In the genomic region with DNA sequence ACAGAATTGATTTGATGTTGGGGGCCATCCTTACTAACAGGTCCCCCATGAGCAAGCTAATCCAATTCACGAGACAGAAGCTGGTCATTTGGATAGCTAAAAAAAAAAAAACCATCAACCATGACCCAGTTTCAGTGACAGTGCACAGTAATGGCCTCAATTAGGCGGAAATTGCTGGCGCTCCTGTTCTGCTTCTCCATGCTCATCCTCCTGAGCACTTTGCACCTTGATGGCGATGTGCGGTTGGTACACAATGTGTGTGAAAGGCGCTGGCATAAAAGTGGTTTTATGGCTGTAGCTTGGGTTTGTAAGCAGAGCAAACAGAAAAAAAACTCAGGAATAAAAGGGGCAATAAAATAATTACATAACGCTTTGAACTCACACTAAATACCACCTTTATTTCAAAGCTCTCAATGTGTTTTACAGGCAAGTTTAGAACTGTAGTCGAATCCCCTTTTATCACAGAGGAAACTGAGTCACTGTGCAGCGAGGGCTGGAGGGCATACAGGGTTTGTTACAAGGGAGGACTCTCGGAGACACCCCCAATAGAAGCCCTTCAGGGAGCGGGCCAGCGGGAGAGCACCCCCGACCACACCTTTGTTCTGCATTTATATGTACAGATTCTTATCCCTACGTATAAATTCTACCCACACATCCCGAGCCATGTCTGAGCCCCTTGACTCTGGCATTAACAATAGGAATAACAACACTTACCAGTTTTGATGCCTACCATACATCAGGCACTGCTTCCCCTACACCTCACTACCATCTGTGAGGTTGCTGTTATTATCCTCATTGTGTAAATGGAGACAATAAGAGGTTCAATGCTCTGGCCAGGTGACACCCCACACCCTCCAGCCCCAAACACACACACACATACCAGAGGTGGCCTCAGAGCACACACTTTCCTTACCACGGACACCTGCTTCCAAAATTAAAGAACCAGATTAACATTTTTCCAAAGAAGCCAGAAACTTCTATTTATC, we compare ENCODE assay signal across 1 cellular context.
TF ChIP-seq lines count a peak whose summit lies in the region.

No MANE protein-coding gene starts in this region.

TF ChIP-seq in IMR-90, 13 proteins besides CTCF, POLR2A, EP300 and RAD21:
- TF ChIP-seq RCOR1 (IDR thresholded peaks at IDR 0.05; ENCODE audit: insufficient replicate concordance, low read length): no peak
